In the genomic region with DNA sequence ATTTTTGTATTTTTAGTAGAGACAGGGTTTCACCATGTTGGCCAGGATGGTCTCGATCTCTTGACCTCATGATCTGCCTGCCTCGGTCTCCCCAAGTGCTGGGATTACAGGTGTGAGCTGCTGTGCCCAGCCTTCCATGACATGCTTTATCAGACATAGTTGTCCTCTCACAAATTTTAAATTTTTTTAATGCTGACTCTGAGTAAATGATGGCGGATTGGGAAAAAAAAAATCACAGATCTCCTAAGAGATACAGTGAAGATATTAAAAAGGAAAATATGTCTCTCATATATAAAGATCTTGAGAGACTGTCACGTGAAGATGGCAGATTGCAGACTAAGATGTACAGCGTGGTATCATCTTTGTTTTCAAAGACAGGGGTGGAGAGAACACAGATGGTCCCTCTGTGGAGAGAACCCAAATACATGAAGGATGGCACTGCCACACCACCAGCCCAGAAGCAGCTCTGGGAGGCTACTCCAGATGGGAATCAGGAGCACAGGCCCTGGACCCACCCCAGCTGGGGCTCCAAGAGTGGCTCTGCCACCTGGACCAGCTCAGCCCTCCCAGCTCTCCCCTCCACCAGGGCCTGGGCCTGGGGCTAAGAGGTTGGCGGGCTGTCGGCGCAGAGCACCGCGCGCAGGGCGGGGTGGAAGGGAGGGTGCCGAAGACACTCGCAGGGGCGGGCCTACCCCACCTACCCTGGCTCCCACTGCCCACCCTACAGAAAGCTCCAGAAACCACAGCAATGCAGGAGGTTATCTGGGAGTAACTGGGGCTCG, we compare ENCODE assay signal across 21 cellular contexts. TPM values are rescaled to one million over a fixed set of nuclear protein-coding genes. Genes with fewer than 3 reads are reported as not detected.
"Had no signal": no experiment of that assay in that cellular context is flagged by ENCODE, and none has a peak within 500 bp of the region (broad histone marks: within the 10 kb centered on the region; RNA-seq: fewer than 3 reads in every experiment).

No MANE protein-coding gene starts in this region.

- H3K27me3 Mint-ChIP-seq: activated CD4-positive, alpha-beta memory T cell treated with anti-CD3 and anti-CD28 coated beads, Interleukin-2, amount 10 ng/mL, durations not matched to agents 7 days and 5 days; activated CD4-positive, alpha-beta T cell treated with anti-CD3 and anti-CD28 coated beads for 36 hours; T-cell had no signal

- H3K27me3 ChIP-seq: adrenal gland, esophagus squamous epithelium, left lung, pancreas had no signal

- H3K9me3 ChIP-seq: adrenal gland, esophagus squamous epithelium, left lung, pancreas had no signal

- H3K9me3 Mint-ChIP-seq: activated CD4-positive, alpha-beta memory T cell treated with anti-CD3 and anti-CD28 coated beads, Interleukin-2, amount 10 ng/mL, durations not matched to agents 7 days and 5 days; activated T-cell treated with anti-CD3 and anti-CD28 coated beads, Interleukin-2, amount 50 U/mL, for 72 hours; neural crest cell; T-cell had no signal

- H3K27ac ChIP-seq: esophagus squamous epithelium, left lung, pancreas, WERI-Rb-1 had no signal

- H3K27ac Mint-ChIP-seq: activated CD4-positive, alpha-beta memory T cell treated with anti-CD3 and anti-CD28 coated beads, Interleukin-2, amount 10 ng/mL, durations not matched to agents 7 days and 5 days; activated CD4-positive, alpha-beta T cell treated with anti-CD3 and anti-CD28 coated beads for 36 hours; activated T-cell treated with anti-CD3 and anti-CD28 coated beads, Interleukin-2, amount 50 U/mL, for 72 hours; T-cell had no signal

- H3K4me3 Mint-ChIP-seq: activated CD4-positive, alpha-beta memory T cell treated with anti-CD3 and anti-CD28 coated beads, Interleukin-2, amount 10 ng/mL, durations not matched to agents 7 days and 5 days; activated CD4-positive, alpha-beta T cell treated with anti-CD3 and anti-CD28 coated beads for 36 hours; activated T-cell treated with anti-CD3 and anti-CD28 coated beads, Interleukin-2, amount 50 U/mL, for 72 hours; neural crest cell; T-cell had no signal

- H3K4me1 ChIP-seq: pancreas had no signal

- DNase-seq: activated CD4-positive, alpha-beta memory T cell treated with anti-CD3 and anti-CD28 coated beads, Interleukin-2, amount 10 ng/mL, durations not matched to agents 7 days and 5 days; activated CD4-positive, alpha-beta T cell treated with anti-CD3 and anti-CD28 coated beads for 36 hours; activated naive CD4-positive, alpha-beta T cell treated with Interleukin-2 at 50 U/mL for 16 hours; activated T-cell treated with anti-CD3 and anti-CD28 coated beads, Interleukin-2, amount 50 U/mL, for 72 hours; adrenal gland; cerebellar nuclear complex; esophagus squamous epithelium; foreskin fibroblast; head of caudate nucleus; islet precursor cell; mesenchymal stem cell; pancreas; retina; stimulated activated CD4-positive, alpha-beta T cell treated with anti-CD3 and anti-CD28 coated beads, Interleukin-4, amount 100 ng/mL, for 4 hours; T-cell; T1000; trophoblast cell; WERI-Rb-1 had no signal

- H3K4me1 Mint-ChIP-seq: activated CD4-positive, alpha-beta memory T cell treated with anti-CD3 and anti-CD28 coated beads, Interleukin-2, amount 10 ng/mL, durations not matched to agents 7 days and 5 days had no signal

RNA-seq across cellular contexts. Expression of a gene that starts 20.0 kb away (rescaled TPM):
- total RNA-seq: activated CD4-positive, alpha-beta memory T cell treated with anti-CD3 and anti-CD28 coated beads, Interleukin-2, amount 10 ng/mL, durations not matched to agents 7 days and 5 days; dermis microvascular lymphatic vessel endothelial cell; esophagus squamous epithelium had no signal

RNA-seq across cellular contexts. Expression of a gene that starts 28.3 kb away (rescaled TPM):
- total RNA-seq: activated CD4-positive, alpha-beta memory T cell treated with anti-CD3 and anti-CD28 coated beads, Interleukin-2, amount 10 ng/mL, durations not matched to agents 7 days and 5 days; activated CD4-positive, alpha-beta T cell treated with anti-CD3 and anti-CD28 coated beads for 36 hours; activated T-cell treated with anti-CD3 and anti-CD28 coated beads, Interleukin-2, amount 50 U/mL, for 72 hours; dermis microvascular lymphatic vessel endothelial cell; esophagus squamous epithelium; left lung; pancreas; T-cell had no signal
